Comparison of ENCODE assay signal across 24 cellular contexts in the genomic region with DNA sequence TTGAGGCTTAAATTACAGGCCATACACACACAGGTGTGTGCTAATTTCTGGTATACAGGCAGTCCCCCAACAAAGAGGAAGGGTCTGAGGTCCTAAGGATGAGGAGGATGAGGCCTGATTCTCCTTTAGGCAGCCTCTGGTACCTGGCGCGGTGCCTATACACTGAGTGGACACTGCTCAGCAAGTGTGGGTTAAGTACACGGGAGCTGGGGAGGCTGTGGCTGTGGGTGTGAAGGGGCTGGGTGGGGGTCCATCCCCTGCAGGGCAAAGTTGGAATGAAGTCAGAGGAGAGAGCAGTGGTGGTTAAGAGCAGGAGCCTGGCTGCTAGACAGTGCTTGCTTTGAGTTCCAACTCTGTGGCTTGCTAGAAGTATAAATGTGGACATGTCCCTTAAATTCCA. TPM values are rescaled to one million over a fixed set of nuclear protein-coding genes. Genes with fewer than 3 reads are reported as not detected.
DNase-seq lines count a peak whose midpoint lies in the region; ATAC-seq, FAIRE-seq and TF ChIP-seq lines count a peak whose summit lies in the region.
"Had no signal": no experiment of that assay in that cellular context is flagged by ENCODE, and none has a peak within 500 bp of the region (broad histone marks: within the 10 kb centered on the region; RNA-seq: fewer than 3 reads in every experiment).

No MANE protein-coding gene starts in this region.

- in situ Hi-C loops in K562 (cut with MboI): loop anchor here (10.0 kb wide), 1 partner anchor 632 kb away; no protein-coding TSS in a partner anchor

- no peak overlapping the region for H2BK120ac ChIP-seq in H9 (ENCODE audit: low read depth, low read length, poor library complexity, severe bottlenecking)

- H2BK15ac ChIP-seq in H9 (ENCODE audit: low read depth, low read length): no peak overlapping the region

- H2BK5ac ChIP-seq in H9 (ENCODE audit: insufficient read length, low read length): no peak overlapping the region

- H3K14ac ChIP-seq in H9 (ENCODE audit: insufficient read depth, low read length): no peak overlapping the region

- ATAC-seq in K562 (no peak), HG03095 (IDR thresholded peaks at IDR 0.05; ENCODE audit: unreplicated experiment) (no peak), HG02870 (IDR thresholded peaks at IDR 0.05; ENCODE audit: unreplicated experiment) (no peak)
- no peak for ATAC-seq in stimulated activated naive B cell treated with anti-CD40 and anti-IgM and Interleukin-4, amounts not matched to agents 10 μg/mL and 1 μg/mL and 100 μg/mL, for 72 hours (replicated peaks)

- no peak overlapping the region for H3K9ac ChIP-seq in H9 (ENCODE audit: extremely low read depth, insufficient read length, low read length)
- H3K9ac ChIP-seq in K562 (ENCODE audit: insufficient read depth in 1 of 2, low read depth in 2 of 2, low read length in 2 of 2): peak overlapping the region; percentile 30 to 47; a peak in 2 of 4 replicates
- H3K9ac ChIP-seq in kidney (ENCODE audit: low read length in 2 of 2): no peak overlapping the region
- H3K9ac ChIP-seq: KMS-11 had no signal

- H3K4me3 Mint-ChIP-seq in H9: no peak overlapping the region
- no peak overlapping the region for H3K4me3 Mint-ChIP-seq in stimulated activated naive B cell treated with anti-CD40 and anti-IgM and Interleukin-4, amounts not matched to agents 10 μg/mL and 1 μg/mL and 100 μg/mL, for 72 hours
- H3K4me3 Mint-ChIP-seq: B cell; CD14-positive monocyte; CD8-positive, alpha-beta memory T cell; HFFc6 had no signal

- BruUV-seq in K562 (replicated peaks; lab: Mats Ljungman, UMichigan): no TSS peak

- H3T11ph ChIP-seq in H9 (ENCODE audit: low read length): no peak overlapping the region

- peak overlapping the region in 2 of 3 experiments; percentile 50 to 70; a peak in 3 of 7 replicates for H3K27ac Mint-ChIP-seq in H9
- H3K27ac Mint-ChIP-seq in stimulated activated naive B cell treated with anti-CD40 and anti-IgM and Interleukin-4, amounts not matched to agents 10 μg/mL and 1 μg/mL and 100 μg/mL, for 72 hours: peak overlapping the region; percentile 9
- H3K27ac Mint-ChIP-seq: B cell, CD14-positive monocyte had no signal

- H3K79me2 ChIP-seq in H9 (ENCODE audit: insufficient read depth, low read length): no peaks in the 10 kb centered on the region
- H3K79me2 ChIP-seq in K562 (ENCODE audit: control insufficient read depth, insufficient read depth, low read length): peaks cover 2% of the 10 kb centered on the region; the same call in 1 of the 3 replicates

- no peak for TF ChIP-seq POLR2A in K562 (conservative IDR thresholded peaks at IDR 0.05)

- no peak overlapping the region for H3K27ac ChIP-seq in H9 (ENCODE audit: insufficient read length, low read depth, low read length)
- H3K27ac ChIP-seq in K562 (ENCODE audit: extremely low read depth, low read depth, low read length): peak overlapping the region; percentile 62; the same call in 2 of the 3 replicates
- H3K27ac ChIP-seq in kidney (ENCODE audit: low read depth in 2 of 2, low read length in 2 of 2): no peak overlapping the region
- H3K27ac ChIP-seq: KMS-11, PC-9 had no signal

- no peak overlapping the region for H2AK5ac ChIP-seq in H9 (ENCODE audit: insufficient read length, low read length)

- H3K4me1 Mint-ChIP-seq in H9: peaks cover 43 to 54% of the 10 kb centered on the region in 2 experiments
- peaks cover 9 to 20% of the 10 kb centered on the region in 2 donors for H3K4me1 Mint-ChIP-seq in stimulated activated naive B cell treated with anti-CD40 and anti-IgM and Interleukin-4, amounts not matched to agents 10 μg/mL and 1 μg/mL and 100 μg/mL, for 72 hours

- no peaks in the 10 kb centered on the region for H4K20me1 ChIP-seq in H9 (ENCODE audit: control insufficient read depth, insufficient read depth, insufficient read length)
- no peaks in the 10 kb centered on the region; the same call in 1 of the 2 replicates for H4K20me1 ChIP-seq in K562 (replicated peaks; ENCODE audit: control insufficient read depth, insufficient read depth, low read length)

- no peak for TF ChIP-seq EP300 in K562 (IDR thresholded peaks at IDR 0.05; ENCODE audit: low read length)

- H3K4me2 ChIP-seq in H9 (ENCODE audit: insufficient read depth, insufficient read length, low read length) (no peak overlapping the region), K562 (ENCODE audit: insufficient read depth, low read length) (peak overlapping the region; percentile 57; the same call in 1 of the 2 replicates)
- H3K4me2 ChIP-seq: KMS-11, PC-9 had no signal

- peaks cover 12% of the 10 kb centered on the region; the same call in 1 of the 3 replicates for H3K36me3 ChIP-seq in K562 (ENCODE audit: control insufficient read depth, insufficient read depth, low read length)
- no peaks in the 10 kb centered on the region for H3K36me3 ChIP-seq in kidney (ENCODE audit: control insufficient read depth in 1 of 2, insufficient read depth in 2 of 2, low read length in 2 of 2)

- H2BK20ac ChIP-seq in H9 (ENCODE audit: low read depth, low read length, poor library complexity, severe bottlenecking): no peak overlapping the region

- TF ChIP-seq CTCF in H9 (conservative IDR thresholded peaks at IDR 0.05) (no peak), K562 (IDR thresholded peaks at IDR 0.05 in 2 of 3, conservative IDR thresholded peaks at IDR 0.05 in 1 of 3; ENCODE audit: insufficient read depth in 2 of 3, low read depth in 1 of 3, low read length in 3 of 3) (no peak), kidney (IDR thresholded peaks at IDR 0.05; ENCODE audit: borderline replicate concordance, extremely low read depth, insufficient read depth) (no peak)

- H2AFZ ChIP-seq in H9 (ENCODE audit: low read length): no peak overlapping the region
- peak overlapping the region; percentile 76 for H2AFZ ChIP-seq in K562 (ENCODE audit: low read depth, low read length)
- H2AFZ ChIP-seq: PC-9 had no signal

- H3K23ac ChIP-seq in H9 (ENCODE audit: insufficient read length, low read depth, low read length): no peak overlapping the region

- no peaks in the 10 kb centered on the region for H3K9me1 ChIP-seq in K562 (ENCODE audit: control insufficient read depth, insufficient read depth, low read length)

- H3K4ac ChIP-seq in H9 (ENCODE audit: low read depth, low read length): no peak overlapping the region

- FAIRE-seq in K562 (lab: Jason Lieb, UNC) (no peak), kidney (lab: Jason Lieb, UNC) (no peak)
- FAIRE-seq: GM12892, GM19239 had no signal

- no peak for DNase-seq in H9
- DNase-seq in K562 (ENCODE audit: extremely low read depth in 1 of 4, low spot score in 3 of 4): no peak
- DNase-seq in kidney: peak; percentile 63
- DNase-seq in stimulated activated naive B cell treated with anti-CD40 and anti-IgM and Interleukin-4, amounts not matched to agents 10 μg/mL and 1 μg/mL and 100 μg/mL, for 72 hours: no peak
- DNase-seq in activated effector memory CD4-positive, alpha-beta T cell treated with Interleukin-2 at 50 U/mL for 16 hours: no peak
- DNase-seq: CD8-positive, alpha-beta memory T cell; DMS79 treated with DMSO at 0.1 percent for 48 hours; GF-D8; H7; MM.1S; NCI-H2029; NCI-H446; NCI-H524 treated with DMSO at 0.1 percent for 48 hours; NCI-H774; PC-9; SHP77 had no signal

- H3K27me3 ChIP-seq in H9 (ENCODE audit: insufficient read depth, low read length): no peaks in the 10 kb centered on the region
- H3K27me3 ChIP-seq in K562 (ENCODE audit: control insufficient read depth in 2 of 2, insufficient read depth in 2 of 2, low read length in 2 of 2): peaks cover 0 to 9% of the 10 kb centered on the region in 2 experiments; a peak in 1 of 5 replicates

- H4K5ac ChIP-seq in H9 (ENCODE audit: insufficient read length, low read depth, low read length): no peak overlapping the region

- no peak overlapping the region for H4K8ac ChIP-seq in H9 (replicated peaks; ENCODE audit: insufficient read length, low read depth, low read length)

- H3K4me3 ChIP-seq in K562 (no peak overlapping the region), kidney (ENCODE audit: low read length in 2 of 2) (no peak overlapping the region)
- H3K4me3 ChIP-seq: PC-9 had no signal

- intact Hi-C loops in K562 (cut with micrococcal nuclease): no loop called here
- intact Hi-C loops in kidney (cut with DNase I): no loop called here

- H3K79me1 ChIP-seq in H9 (ENCODE audit: insufficient read depth, low read depth, low read length, poor library complexity, severe bottlenecking): no peaks in the 10 kb centered on the region

- no peaks in the 10 kb centered on the region for H3K27me3 Mint-ChIP-seq in H9 (ENCODE audit: low read depth)
- no peaks in the 10 kb centered on the region for H3K27me3 Mint-ChIP-seq in stimulated activated naive B cell treated with anti-CD40 and anti-IgM and Interleukin-4, amounts not matched to agents 10 μg/mL and 1 μg/mL and 100 μg/mL, for 72 hours
- H3K27me3 Mint-ChIP-seq: B cell; CD8-positive, alpha-beta memory T cell had no signal

- no peak overlapping the region for H3K18ac ChIP-seq in H9 (ENCODE audit: insufficient read length, low read depth, low read length)

- H3K36me3 Mint-ChIP-seq in H9 (ENCODE audit: insufficient read depth in 1 of 3, low read depth in 3 of 3): peaks cover 3 to 16% (median 10%) of the 10 kb centered on the region in 3 experiments; a peak in 6 of 7 replicates
- H3K36me3 Mint-ChIP-seq in stimulated activated naive B cell treated with anti-CD40 and anti-IgM and Interleukin-4, amounts not matched to agents 10 μg/mL and 1 μg/mL and 100 μg/mL, for 72 hours: peaks cover 13 to 35% of the 10 kb centered on the region in 2 donors

- no peak for TF ChIP-seq RAD21 in K562 (CRISPR knock-in tag; conservative IDR thresholded peaks at IDR 0.05 in 1 of 2, IDR thresholded peaks at IDR 0.05 in 1 of 2)

- POLR2A ChIA-PET in K562 (lab: Yijun Ruan, JAX): interaction anchor here (0.6 to 1.6 kb wide), 5 partner anchors 11 to 628 kb away, joined by 3 to 10 read pairs (median 3); a partner anchor contains a TSS

- no peaks in the 10 kb centered on the region for H3K9me3 ChIP-seq in H9 (ENCODE audit: control insufficient read depth, low read depth, low read length)
- no peaks in the 10 kb centered on the region for H3K9me3 ChIP-seq in K562 (replicated peaks; ENCODE audit: control insufficient read depth, insufficient read depth, low read depth, low read length)
- H3K9me3 ChIP-seq in kidney (ENCODE audit: control insufficient read depth in 1 of 2, low read length in 2 of 2): no peaks in the 10 kb centered on the region

- H2BK12ac ChIP-seq in H9 (ENCODE audit: insufficient read length, low read depth, low read length): no peak overlapping the region

- no peak overlapping the region for H4K91ac ChIP-seq in H9 (ENCODE audit: insufficient read length, low read depth, low read length)

- H3K23me2 ChIP-seq in H9 (ENCODE audit: insufficient read length, low read depth, low read length, poor library complexity, severe bottlenecking): no peaks in the 10 kb centered on the region

- peaks cover 8% of the 10 kb centered on the region; the same call in 1 of the 2 replicates for H3K4me1 ChIP-seq in H9 (ENCODE audit: insufficient read depth, low read length)
- peaks cover 26 to 32% of the 10 kb centered on the region in 2 experiments; a peak in 4 of 5 replicates for H3K4me1 ChIP-seq in K562 (replicated peaks in 1 of 2; ENCODE audit: control insufficient read depth in 2 of 2, insufficient read depth in 2 of 2, low read length in 2 of 2)
- no peaks in the 10 kb centered on the region for H3K4me1 ChIP-seq in kidney (ENCODE audit: control insufficient read depth in 1 of 2, insufficient read depth in 1 of 2, low read depth in 1 of 2, low read length in 2 of 2)

- WGBS in H9 (ENCODE audit: extremely low coverage, insufficient read length, low lambda C conversion rate): no CpG with 5 or more reads among the region's 3 CpGs
- WGBS in K562 (ENCODE audit: insufficient coverage, low coverage, missing lambda C conversion rate): 84% methylated on average over 3 of the region's 3 CpGs

- H3K56ac ChIP-seq in H9 (ENCODE audit: insufficient read length, low read depth, low read length): no peak overlapping the region

- CTCF ChIA-PET in K562 (lab: Yijun Ruan, JAX; ENCODE audit: low intra/inter-chr PET ratio): interaction anchor here (1.1 kb wide), 1 partner anchor 9 kb away, joined by 3 read pairs; no protein-coding TSS in a partner anchor

- peaks cover 0 to 3% of the 10 kb centered on the region in 2 experiments; a peak in 1 of 5 replicates for H3K9me3 Mint-ChIP-seq in H9
- no peaks in the 10 kb centered on the region for H3K9me3 Mint-ChIP-seq in stimulated activated naive B cell treated with anti-CD40 and anti-IgM and Interleukin-4, amounts not matched to agents 10 μg/mL and 1 μg/mL and 100 μg/mL, for 72 hours
- H3K9me3 Mint-ChIP-seq: CD8-positive, alpha-beta memory T cell; HFFc6 had no signal

RNA-seq across cellular contexts. Expression of a gene that starts 10.9 kb away (rescaled TPM):
- total RNA-seq in H9 (2021): 10.3 and 11.6 TPM in 2 replicates
- 7.6 and 26.8 TPM in 2 replicates for total RNA-seq in K562 (2011; cell fraction: chromatin; rRNA removed; ENCODE audit: low replicate concordance)
- 26.1 and 30.4 TPM in 2 replicates for total RNA-seq in K562 (2011; cell fraction: nucleolus; rRNA removed)
- total RNA-seq in K562 (2011; cell fraction: nucleoplasm; rRNA removed): 18.8 and 22.1 TPM in 2 replicates
- 26.1 and 30.5 TPM in 2 replicates for total RNA-seq in K562 (2014; rRNA removed)
- 9.8 and 12.8 TPM in 2 replicates for total RNA-seq in K562 (2014; rRNA removed; fragmentation: Illumina TruSeq; extraction: Trizol)
- total RNA-seq in K562 (2015; rRNA removed; fragmentation: Illumina TruSeq; extraction: Trizol): 21.5 and 22.7 TPM in 2 replicates
- total RNA-seq in K562 (2021): 28.1 and 28.4 TPM in 2 replicates
- polyA plus RNA-seq in K562 (2011; rRNA removed): 10.7 and 14.1 TPM in 2 replicates
- 11.7 and 37.1 TPM in 2 replicates for polyA plus RNA-seq in K562 (2011; cell fraction: cytosol; rRNA removed)
- polyA plus RNA-seq in K562 (2011; cell fraction: nucleus; rRNA removed): 10.4 and 25.5 TPM in 2 replicates
- polyA plus RNA-seq in K562 (2012): 9.7 and 20.2 TPM in 2 replicates
- polyA plus RNA-seq in K562 (2014; fragmentation: Illumina TruSeq; extraction: Trizol): 22.2 and 27.0 TPM in 2 replicates
- polyA plus RNA-seq in K562 (2014; fragmentation: Nextera tagmentation; extraction: Ambion mirVana): 1 to 10 TPM in 1 of 2 experiments, under 1 TPM in 1; 0.61 to 1.4 TPM
- polyA plus RNA-seq in K562 (2014; rRNA removed): 27.1 and 27.2 TPM in 2 replicates
- 3.2 and 6.3 TPM in 2 replicates for polyA minus RNA-seq in K562 (2011; rRNA and poly(A)+ RNA removed)
- 13.0 and 14.2 TPM in 2 replicates for polyA minus RNA-seq in K562 (2011; cell fraction: cytosol; rRNA and poly(A)+ RNA removed)
- 10.3 and 12.9 TPM in 2 replicates for polyA minus RNA-seq in K562 (2011; cell fraction: nucleus; rRNA and poly(A)+ RNA removed)
- total RNA-seq in kidney: 8.3 TPM
- polyA plus RNA-seq in kidney (ENCODE audit: insufficient read depth, low read depth, low replicate concordance): 12.4 TPM

RNA-seq across cellular contexts. Expression of a gene that starts 20.6 kb away (rescaled TPM):
- total RNA-seq in H9 (2021) (27.4 and 27.9 TPM in 2 replicates), K562 (2014; rRNA removed) (59.8 and 75.7 TPM in 2 replicates), K562 (2014; rRNA removed; fragmentation: Illumina TruSeq; extraction: Trizol) (38.3 and 49.7 TPM in 2 replicates), K562 (2015; rRNA removed; fragmentation: Illumina TruSeq; extraction: Trizol) (43.9 and 45.1 TPM in 2 replicates), K562 (2021) (66.2 and 68.2 TPM in 2 replicates), kidney (11.8 TPM)
- total RNA-seq in K562 (2011; cell fraction: chromatin; rRNA removed; ENCODE audit: low replicate concordance): 92.9 and 198 TPM in 2 replicates
- total RNA-seq in K562 (2011; cell fraction: nucleolus; rRNA removed): 118 and 119 TPM in 2 replicates
- total RNA-seq in K562 (2011; cell fraction: nucleoplasm; rRNA removed): 123 and 139 TPM in 2 replicates
- polyA plus RNA-seq in K562 (2011; rRNA removed) (62.7 and 85.1 TPM in 2 replicates), K562 (2014; fragmentation: Illumina TruSeq; extraction: Trizol) (99.3 and 123 TPM in 2 replicates), K562 (2014; fragmentation: Nextera tagmentation; extraction: Ambion mirVana) (10 to 100 TPM; 15.2 to 23.0 TPM), K562 (2014; rRNA removed) (87.3 and 100 TPM in 2 replicates), kidney (ENCODE audit: insufficient read depth, low read depth, low replicate concordance) (40.7 TPM)
- polyA plus RNA-seq in K562 (2011; cell fraction: cytosol; rRNA removed): 78.5 and 144 TPM in 2 replicates
- polyA plus RNA-seq in K562 (2011; cell fraction: nucleus; rRNA removed): 97.1 and 183 TPM in 2 replicates
- polyA plus RNA-seq in K562 (2012): 64.9 and 69.7 TPM in 2 replicates
- 30.9 and 70.0 TPM in 2 replicates for polyA minus RNA-seq in K562 (2011; rRNA and poly(A)+ RNA removed)
- polyA minus RNA-seq in K562 (2011; cell fraction: cytosol; rRNA and poly(A)+ RNA removed): 31.7 and 48.1 TPM in 2 replicates
- 20.8 and 30.8 TPM in 2 replicates for polyA minus RNA-seq in K562 (2011; cell fraction: nucleus; rRNA and poly(A)+ RNA removed)

Comparison
In these comparisons a context has a peak if more than half of its experiments do, and no peak if none do; other contexts are left out.
1. H3K9ac ChIP-seq: peak in K562 (2 of 2); none in H9 (single experiment) and kidney (0 of 2).